ENCODE assay signal across 13 cellular contexts in the genomic region with DNA sequence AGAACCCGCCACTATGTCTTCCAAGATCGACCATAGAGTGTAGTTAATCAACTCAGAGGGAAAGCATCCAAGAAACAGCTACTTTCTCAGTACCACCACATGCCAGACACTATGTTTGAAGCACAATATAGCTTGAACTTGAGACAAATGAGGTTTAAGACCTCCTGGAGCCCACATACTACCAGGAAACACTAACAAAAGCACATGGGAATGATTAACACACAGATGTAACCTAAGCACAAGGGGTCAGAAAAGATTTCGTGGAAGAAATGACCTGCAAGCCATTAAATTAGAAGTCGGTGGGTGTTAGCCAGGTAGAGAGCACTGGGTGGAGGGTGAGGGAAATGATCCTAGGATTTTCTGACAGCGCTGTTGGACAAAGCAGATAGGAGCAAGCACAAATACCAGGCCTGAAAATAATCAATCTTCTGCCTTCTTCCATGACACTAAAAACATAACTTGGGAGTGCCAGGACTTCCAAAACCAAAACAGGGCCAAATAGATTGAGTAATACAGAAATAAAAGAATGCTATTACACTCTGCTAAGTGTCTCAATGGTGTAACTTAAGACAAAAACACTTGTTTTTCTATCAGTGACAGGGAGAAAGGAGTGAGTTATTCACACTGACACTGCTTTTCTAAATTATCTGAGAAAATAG.
A peak's percentile ranks its signal among the peaks of the same experiment; 100 is the strongest.
DNase-seq lines count a peak whose midpoint lies in the region; ATAC-seq and TF ChIP-seq lines count a peak whose summit lies in the region.
"Had no signal": no experiment of that assay in that cellular context is flagged by ENCODE, and none has a peak within 500 bp of the region (broad histone marks: within the 10 kb centered on the region; RNA-seq: fewer than 3 reads in every experiment).

No MANE protein-coding gene starts in this region.

- H3K36me3 Mint-ChIP-seq in MCF 10A (ENCODE audit: insufficient read depth, unreplicated experiment) (peaks cover 14% of the 10 kb centered on the region), type B pancreatic cell (peaks cover 10% of the 10 kb centered on the region)

- H3K27me3 ChIP-seq in mammary epithelial cell (ENCODE audit: insufficient read depth, low read length) (no peaks in the 10 kb centered on the region), esophagus muscularis mucosa (no peaks in the 10 kb centered on the region), mesenchymal stem cell (ENCODE audit: control insufficient read depth in 1 of 2, insufficient read depth in 1 of 2, low read length in 2 of 2) (no peaks in the 10 kb centered on the region)
- H3K27me3 ChIP-seq: brain microvascular endothelial cell had no signal

- H2BK5ac ChIP-seq in mesenchymal stem cell (ENCODE audit: low read depth, low read length, poor library complexity, severe bottlenecking), result no peak overlapping the region

- H3K4me1 Mint-ChIP-seq in MCF 10A (ENCODE audit: insufficient read depth, unreplicated experiment) (peaks cover 30% of the 10 kb centered on the region), type B pancreatic cell (ENCODE audit: unreplicated experiment) (peaks cover 39% of the 10 kb centered on the region)

- no peak overlapping the region for H3K4me2 ChIP-seq in mammary epithelial cell (ENCODE audit: insufficient read depth, low read depth, low read length)
- H3K4me2 ChIP-seq in mesenchymal stem cell (ENCODE audit: low read length, poor library complexity, severe bottlenecking), result no peak overlapping the region

- peaks cover 33% of the 10 kb centered on the region for H3K79me1 ChIP-seq in mesenchymal stem cell (replicated peaks; ENCODE audit: low read length, poor library complexity, severe bottlenecking)

- BruUV-seq in MCF 10A (replicated peaks; lab: Mats Ljungman, UMichigan), result no TSS peak
- no TSS peak for BruUV-seq in mammary epithelial cell (replicated peaks; lab: Mats Ljungman, UMichigan)

- H3K27ac ChIP-seq in mammary epithelial cell (ENCODE audit: insufficient read depth, low read depth, low read length) (no peak overlapping the region), esophagus muscularis mucosa (replicated peaks in 1 of 4) (peak overlapping the region; percentile 50 to 74 (median 64)), mesenchymal stem cell (ENCODE audit: low read length, poor library complexity, severe bottlenecking) (peak overlapping the region; percentile 8)
- H3K27ac ChIP-seq: brain microvascular endothelial cell had no signal

- DNase-seq in MCF 10A (ENCODE audit: unreplicated experiment) (peak; percentile 11), mammary epithelial cell (no peak), esophagus muscularis mucosa (ENCODE audit: extremely low spot score) (no peak), mesenchymal stem cell (no peak), type B pancreatic cell (ENCODE audit: extremely low spot score, unreplicated experiment) (no peak), NCI-H2171 (lab: John Stamatoyannopoulos, UW) (no peak), foreskin melanocyte (no peak)
- DNase-seq: ACHN; activated CD4-positive, CD25-positive, alpha-beta regulatory T cell; brain microvascular endothelial cell; DMS79; NCI-H2171 treated with DMSO at 0.1 percent for 48 hours had no signal

- no peak overlapping the region for H3K4ac ChIP-seq in mesenchymal stem cell (ENCODE audit: low read depth in 1 of 2, low read length in 2 of 2)

- dilution Hi-C loops in mammary epithelial cell (cut with HindIII; ENCODE audit: low sequenced_read_pairs), result no loop called here

- no peak overlapping the region for H3K18ac ChIP-seq in mesenchymal stem cell (ENCODE audit: low read depth in 1 of 2, low read length in 2 of 2)

- no peak for TF ChIP-seq POLR2A in esophagus muscularis mucosa (IDR thresholded peaks at IDR 0.05; ENCODE audit: low read depth)

- H3K4me3 Mint-ChIP-seq in MCF 10A (ENCODE audit: unreplicated experiment), result no peak overlapping the region
- H3K4me3 Mint-ChIP-seq in type B pancreatic cell, result peak overlapping the region; percentile 30

- no peaks in the 10 kb centered on the region for H3K79me2 ChIP-seq in mammary epithelial cell (ENCODE audit: insufficient read depth, low read length)

- no peaks in the 10 kb centered on the region for H3K9me3 Mint-ChIP-seq in MCF 10A (ENCODE audit: unreplicated experiment)
- H3K9me3 Mint-ChIP-seq in type B pancreatic cell, result no peaks in the 10 kb centered on the region

- H2BK120ac ChIP-seq in mesenchymal stem cell (ENCODE audit: low read depth, low read length), result no peak overlapping the region

- H2AK5ac ChIP-seq in mesenchymal stem cell (ENCODE audit: low read length, severe bottlenecking), result no peak overlapping the region

- H4K91ac ChIP-seq in mesenchymal stem cell (ENCODE audit: low read length), result no peak overlapping the region

- CTCF ChIA-PET in MCF 10A (lab: Yijun Ruan, JAX), result no interaction called here
- CTCF ChIA-PET in mammary epithelial cell (lab: Charles Lee; ENCODE audit: low non-redundant PET), result no interaction called here

- no peak for TF ChIP-seq EP300 in esophagus muscularis mucosa (IDR thresholded peaks at IDR 0.05)

- in situ Hi-C loops in mammary epithelial cell (cut with MboI; ENCODE audit: low sequenced_read_pairs in 2 of 2), result no loop called here

- H3K27ac Mint-ChIP-seq in MCF 10A (ENCODE audit: low read depth, unreplicated experiment) (peak overlapping the region; percentile 72), type B pancreatic cell (peak overlapping the region; percentile 29)

- TF ChIP-seq CTCF in MCF 10A (IDR thresholded peaks at IDR 0.05; ENCODE audit: unreplicated experiment), result no peak
- no peak for TF ChIP-seq CTCF in mammary epithelial cell (conservative IDR thresholded peaks at IDR 0.05 in 1 of 2, IDR thresholded peaks at IDR 0.05 in 1 of 2; ENCODE audit: extremely low read depth in 1 of 2, insufficient read depth in 1 of 2, low read depth in 1 of 2, low read length in 2 of 2)
- no peak for TF ChIP-seq CTCF in esophagus muscularis mucosa (IDR thresholded peaks at IDR 0.05)
- TF ChIP-seq CTCF in type B pancreatic cell (conservative IDR thresholded peaks at IDR 0.05), result no peak

- no peaks in the 10 kb centered on the region for H3K4me1 ChIP-seq in mammary epithelial cell (ENCODE audit: insufficient read depth, low read length)
- peaks cover 6 to 58% (median 32%) of the 10 kb centered on the region in 4 donors for H3K4me1 ChIP-seq in esophagus muscularis mucosa
- peaks cover 16% of the 10 kb centered on the region for H3K4me1 ChIP-seq in mesenchymal stem cell (ENCODE audit: control insufficient read depth, insufficient read depth, low read depth, low read length)

- no peak overlapping the region for H3K14ac ChIP-seq in mesenchymal stem cell (ENCODE audit: low read length in 2 of 2)

- no peak overlapping the region for H3K23ac ChIP-seq in mesenchymal stem cell (ENCODE audit: low read length in 2 of 2)

- no peak overlapping the region for H4K8ac ChIP-seq in mesenchymal stem cell (ENCODE audit: low read length)

- no peak overlapping the region for H2BK12ac ChIP-seq in mesenchymal stem cell (ENCODE audit: low read length in 2 of 2)

- no peaks in the 10 kb centered on the region for H4K20me1 ChIP-seq in mammary epithelial cell (ENCODE audit: insufficient read depth, low read length)

- H3K4me3 ChIP-seq in mammary epithelial cell (replicated peaks in 1 of 3; ENCODE audit: insufficient read depth in 1 of 3, low read depth in 2 of 3, low read length in 3 of 3), result no peak overlapping the region
- H3K4me3 ChIP-seq in esophagus muscularis mucosa, result peak overlapping the region in 1 of 4 donors; percentile 5
- H3K4me3 ChIP-seq in mesenchymal stem cell (ENCODE audit: insufficient read depth in 1 of 2, low read depth in 1 of 2, low read length in 2 of 2), result no peak overlapping the region

- no peak overlapping the region for H2AFZ ChIP-seq in mammary epithelial cell (ENCODE audit: low read depth, low read length)
- H2AFZ ChIP-seq in mesenchymal stem cell (ENCODE audit: low read depth, low read length), result no peak overlapping the region

- no peak overlapping the region for H2BK15ac ChIP-seq in mesenchymal stem cell (ENCODE audit: low read depth, poor library complexity, severe bottlenecking)

- WGBS in mammary epithelial cell (ENCODE audit: low coverage, missing lambda C conversion rate), result 80% methylated on average over 5 of the region's 5 CpGs
- WGBS in esophagus muscularis mucosa, result 57% methylated on average over 5 of the region's 5 CpGs
- 89% methylated on average over 5 of the region's 5 CpGs for WGBS in mesenchymal stem cell

- H3K9me3 ChIP-seq in mammary epithelial cell (replicated peaks; ENCODE audit: insufficient read depth, low read length) (no peaks in the 10 kb centered on the region), esophagus muscularis mucosa (no peaks in the 10 kb centered on the region), mesenchymal stem cell (ENCODE audit: control insufficient read depth, low read length) (no peaks in the 10 kb centered on the region)

- POLR2A ChIA-PET in MCF 10A (lab: Yijun Ruan, JAX), result interaction anchor here (0.6 kb wide), 2 partner anchors 200 to 263 kb away, joined by 3 read pairs; no protein-coding TSS in a partner anchor

- intact Hi-C loops in MCF 10A (cut with micrococcal nuclease) (no loop called here), mammary epithelial cell (cut with micrococcal nuclease) (no loop called here), esophagus muscularis mucosa (cut with DNase I) (no loop called here)

- no peak overlapping the region for H3K9ac ChIP-seq in mammary epithelial cell (ENCODE audit: insufficient read depth, low read length)
- no peak overlapping the region for H3K9ac ChIP-seq in mesenchymal stem cell (ENCODE audit: low read length)

- ATAC-seq in HG03521 (IDR thresholded peaks at IDR 0.05; ENCODE audit: unreplicated experiment), result no peak

- H3K27me3 Mint-ChIP-seq in MCF 10A (ENCODE audit: insufficient read depth, unreplicated experiment) (no peaks in the 10 kb centered on the region), type B pancreatic cell (no peaks in the 10 kb centered on the region)

- H3K36me3 ChIP-seq in mammary epithelial cell (ENCODE audit: insufficient read depth, low read length), result no peaks in the 10 kb centered on the region
- H3K36me3 ChIP-seq in esophagus muscularis mucosa, result no peaks in the 10 kb centered on the region
- peaks cover 0 to 13% of the 10 kb centered on the region in 2 experiments for H3K36me3 ChIP-seq in mesenchymal stem cell (ENCODE audit: control insufficient read depth in 1 of 2, insufficient read depth in 2 of 2, low read depth in 1 of 2, low read length in 2 of 2)
- H3K36me3 ChIP-seq: brain microvascular endothelial cell had no signal
